8 cellular contexts compared by ENCODE assay signal in the genomic region with DNA sequence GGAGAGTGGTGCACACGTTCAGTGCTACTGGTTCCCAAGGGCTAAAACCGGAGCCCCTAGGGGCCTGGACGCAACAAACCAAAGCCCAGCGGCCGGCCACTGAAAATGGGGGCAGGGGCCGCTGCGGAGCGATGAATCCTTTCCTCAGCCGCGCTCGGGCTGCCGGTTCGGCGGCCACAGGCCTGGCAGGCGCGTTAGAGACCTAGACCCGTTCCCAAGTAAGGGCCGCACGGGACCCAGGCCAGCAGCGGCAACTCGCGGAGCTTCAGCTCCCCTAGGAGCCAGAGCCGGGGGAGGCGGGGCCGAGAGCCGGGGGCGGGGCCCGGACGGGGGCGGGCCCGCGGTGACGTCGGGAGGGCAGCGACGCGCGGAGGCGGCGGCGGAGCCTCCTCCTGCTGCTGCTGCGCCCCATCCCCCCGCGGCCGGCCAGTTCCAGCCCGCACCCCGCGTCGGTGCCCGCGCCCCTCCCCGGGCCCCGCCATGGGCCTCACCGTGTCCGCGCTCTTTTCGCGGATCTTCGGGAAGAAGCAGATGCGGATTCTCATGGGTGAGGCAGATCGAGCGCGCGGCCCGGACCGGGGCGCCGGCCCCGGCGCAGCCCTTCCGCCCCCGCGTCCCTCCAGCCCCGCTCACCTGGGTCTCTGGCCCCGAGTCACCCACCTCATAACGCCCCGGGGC. TPM values are rescaled to one million over a fixed set of nuclear protein-coding genes. Genes with fewer than 3 reads are reported as not detected.
DNase-seq lines count a peak whose midpoint lies in the region; ATAC-seq, FAIRE-seq and TF ChIP-seq lines count a peak whose summit lies in the region.

A gene (plus strand): TSS at position 393 of the 678 bp plus-strand sequence. CDS start 88 bp downstream, at position 481.

- H3K27me3 ChIP-seq in prostate gland (replicated peaks; ENCODE audit: insufficient read depth): no peaks in the 10 kb centered on the region

- H3K36me3 ChIP-seq in prostate gland: peaks cover 0 to 9% of the 10 kb centered on the region in 2 donors

- DNase-seq in GM12891 (ENCODE audit: insufficient read length, low spot score): peak; percentile 97
- DNase-seq in NCI-H1417 (lab: John Stamatoyannopoulos, UW): peak; percentile 89 to 90 (median 90)
- DNase-seq in amniotic epithelial cell (ENCODE audit: low read depth): peak; percentile 63
- DNase-seq in left cardiac atrium: peak; percentile 89
- peak; percentile 86 for DNase-seq in prostate gland (ENCODE audit: low spot score)
- DNase-seq in ureter (ENCODE audit: low spot score): peak; percentile 93

- ATAC-seq in HG02678 (IDR thresholded peaks at IDR 0.05; ENCODE audit: unreplicated experiment): peak; percentile 74
- ATAC-seq in left cardiac atrium: peak; percentile 92 to 95

- no peaks in the 10 kb centered on the region for H3K9me3 ChIP-seq in prostate gland

- intact Hi-C loops in T-helper 1 cell treated with Interleukin-12 subunit alpha and Interleukin-12 subunit beta and Interleukin-4 antibody, amounts not matched to agents 30 ng/mL and 1 ng/mL, for 36 hours (cut with micrococcal nuclease): loop anchor here (1.0 to 10.0 kb wide), 12 partner anchors 196 to 1637 kb away; a partner anchor contains a TSS
- intact Hi-C loops in left cardiac atrium (cut with DNase I): loop anchor here in 1 of 2 donors (5.0 to 10.0 kb wide), 3 partner anchors 64 to 447 kb away; a partner anchor contains a TSS
- intact Hi-C loops in prostate gland (cut with DNase I): loop anchor here (2.0 to 10.0 kb wide), 3 partner anchors 63 to 447 kb away; a partner anchor contains a TSS

- WGBS in prostate gland: under 1% methylated on average over 34 of the region's 77 CpGs

- peak within 1 kb of the TSS; percentile 91 to 95 for H3K27ac ChIP-seq in prostate gland

- TF ChIP-seq POLR2A in GM12891 (IDR thresholded peaks at IDR 0.05; ENCODE audit: low read depth, low read length): no peak
- peak; percentile 64 for TF ChIP-seq POLR2A in prostate gland (IDR thresholded peaks at IDR 0.05)

- H3K4me3 ChIP-seq in prostate gland: peak within 1 kb of the TSS; percentile 93 to 99

- no peak for TF ChIP-seq CTCF in prostate gland (IDR thresholded peaks at IDR 0.05)

- FAIRE-seq in GM12891 (lab: Jason Lieb, UNC): peak; percentile 87

- peaks cover 18% of the 10 kb centered on the region for H3K4me1 ChIP-seq in prostate gland (replicated peaks)

TF ChIP-seq in GM12891, 5 proteins besides CTCF, POLR2A, EP300 and RAD21:
- TF ChIP-seq PAX5 (IDR thresholded peaks at IDR 0.05; ENCODE audit: insufficient read depth, low read length, severe bottlenecking) (no peak), TAF1 (IDR thresholded peaks at IDR 0.05; ENCODE audit: low read depth, low read length) (0 out of 2 replicates have a peak, but pooled peaks have one; percentile 15), POLR2AphosphoS5 (IDR thresholded peaks at IDR 0.05; ENCODE audit: low read depth, low read length) (no peak; the same call in 1 of the 2 replicates), POU2F2 (IDR thresholded peaks at IDR 0.05; ENCODE audit: low read depth, low read length) (no peak), SPI1 (IDR thresholded peaks at IDR 0.05; ENCODE audit: low read depth, low read length) (no peak)

RNA-seq across cellular contexts. Expression of the gene that starts here (rescaled TPM):
- 98.3 TPM for polyA plus RNA-seq in GM12891 (2012; ENCODE audit: low read depth, missing spikeins)
- 123 TPM in 2 replicates for total RNA-seq in T-helper 1 cell treated with Interleukin-12 subunit alpha and Interleukin-12 subunit beta and Interleukin-4 antibody, amounts not matched to agents 30 ng/mL and 1 ng/mL, for 36 hours
- 10 to 100 TPM; 72.2 to 91.1 TPM for total RNA-seq in left cardiac atrium
- 100 to 1,000 TPM; 194 to 218 TPM for total RNA-seq in prostate gland
- total RNA-seq in ureter: 121 TPM

Comparison
In these comparisons a context has a peak if more than half of its experiments do, and no peak if none do; other contexts are left out.
1. Peak in every context shown above with its lines: DNase-seq, ATAC-seq, H3K4me3 ChIP-seq and H3K27ac ChIP-seq.